In genomic region chr9:130575514-130575913, GRCh38 we compare ENCODE assay signal across 26 cellular contexts.
"Had no signal": no experiment of that assay in that cellular context is flagged by ENCODE, and none has a peak within 500 bp of the region (broad histone marks: within the 10 kb centered on the region; RNA-seq: fewer than 3 reads in every experiment).

No MANE protein-coding gene starts in this region.

- H3K27me3 ChIP-seq: colonic mucosa, esophagus squamous epithelium, ovary, right lobe of liver, suprapubic skin, vagina had no signal

- FAIRE-seq: endometrium, kidney, small intestine had no signal

- H3K36me3 ChIP-seq: colonic mucosa, esophagus squamous epithelium, lower lobe of right lung, ovary, suprapubic skin, vagina had no signal

- H3K9me3 ChIP-seq: colonic mucosa, esophagus squamous epithelium, lower lobe of right lung, ovary, psoas muscle, right lobe of liver, suprapubic skin, vagina had no signal

- ATAC-seq: lower lobe of right lung; naive thymus-derived CD8-positive, alpha-beta T cell; psoas muscle; stimulated activated naive CD8-positive, alpha-beta T cell treated with anti-CD3 and anti-CD28 coated beads, Interleukin-15, amount 100 ng/mL, for 72 hours had no signal

- DNase-seq: colonic mucosa; dermis blood vessel endothelial cell; effector memory CD4-positive, alpha-beta T cell; esophagus squamous epithelium; foreskin melanocyte; glutamatergic neuron; kidney; lower lobe of right lung; naive thymus-derived CD8-positive, alpha-beta T cell; nephron progenitor cell; occipital lobe; ovary; posterior cingulate gyrus; psoas muscle; right lobe of liver; stimulated activated CD4-positive, alpha-beta T cell treated with anti-CD3 and anti-CD28 coated beads, Interleukin-12 subunit alpha, Interleukin-12 subunit beta, amount 100 ng/mL, for 4 hours; stimulated activated CD4-positive, alpha-beta T cell treated with anti-CD3 and anti-CD28 coated beads, Interleukin-1b, Interleukin-23, amount 100 ng/mL, for 48 hours; stimulated activated CD4-positive, alpha-beta T cell treated with anti-CD3 and anti-CD28 coated beads, Interleukin-4, amount 100 ng/mL, for 1 hour; stimulated activated CD8-positive, alpha-beta memory T cell treated with anti-CD3 and anti-CD28 coated beads, Interleukin-4, amount 100 ng/mL, for 48 hours; stimulated activated naive CD4-positive, alpha-beta T cell; stimulated activated naive CD8-positive, alpha-beta T cell treated with anti-CD3 and anti-CD28 coated beads, Interleukin-15, amount 100 ng/mL, for 72 hours; trophoblast cell had no signal

- H3K4me3 ChIP-seq: colonic mucosa, esophagus squamous epithelium, lower lobe of right lung, ovary, psoas muscle, right lobe of liver, suprapubic skin, vagina had no signal

- H3K27ac ChIP-seq: colonic mucosa, esophagus squamous epithelium, lower lobe of right lung, ovary, psoas muscle, suprapubic skin, vagina had no signal
